ENCODE assay signal across 19 cellular contexts in genomic region chrX:2846992-2847391, GRCh38. TPM values are rescaled to one million over a fixed set of nuclear protein-coding genes. Genes with fewer than 3 reads are reported as not detected.
DNase-seq lines count a peak whose midpoint lies in the region; ATAC-seq, FAIRE-seq and TF ChIP-seq lines count a peak whose summit lies in the region.
"Had no signal": no experiment of that assay in that cellular context is flagged by ENCODE, and none has a peak within 500 bp of the region (broad histone marks: within the 10 kb centered on the region; RNA-seq: fewer than 3 reads in every experiment).

No MANE protein-coding gene starts in this region.

- no peak overlapping the region for H3K9ac ChIP-seq in astrocyte (ENCODE audit: low read length)

- H3K9me3 Mint-ChIP-seq in astrocyte (ENCODE audit: unreplicated experiment), result no peaks in the 10 kb centered on the region
- H3K9me3 Mint-ChIP-seq: CD8-positive, alpha-beta T cell had no signal

- H3K9me3 ChIP-seq in astrocyte (ENCODE audit: insufficient read depth, low read depth, low read length) (no peaks in the 10 kb centered on the region), stomach (no peaks in the 10 kb centered on the region)
- H3K9me3 ChIP-seq: BE2C had no signal

- H3K27ac ChIP-seq in astrocyte (ENCODE audit: low read depth, low read length), result no peak overlapping the region
- H3K27ac ChIP-seq in stomach, result no peak overlapping the region
- H3K27ac ChIP-seq: C4-2B had no signal

- no peaks in the 10 kb centered on the region for H3K27me3 Mint-ChIP-seq in astrocyte (ENCODE audit: low read depth, unreplicated experiment)

- H3K4me3 Mint-ChIP-seq in astrocyte (ENCODE audit: unreplicated experiment), result no peak overlapping the region
- H3K4me3 Mint-ChIP-seq: CD8-positive, alpha-beta T cell; H9 had no signal

- TF ChIP-seq POLR2A in stomach (IDR thresholded peaks at IDR 0.05), result no peak

- H3K36me3 Mint-ChIP-seq in astrocyte (ENCODE audit: low read depth, unreplicated experiment), result peaks cover 2% of the 10 kb centered on the region
- H3K36me3 Mint-ChIP-seq: CD8-positive, alpha-beta T cell had no signal

- intact Hi-C loops in stomach (cut with DNase I; ENCODE audit: low total_unique reads), result no loop called here

- H3K4me2 ChIP-seq in astrocyte (ENCODE audit: low read length), result no peak overlapping the region

- H3K4me1 Mint-ChIP-seq in astrocyte (ENCODE audit: low read depth, unreplicated experiment), result peaks cover 19% of the 10 kb centered on the region

- TF ChIP-seq CTCF in LNCaP clone FGC (IDR thresholded peaks at IDR 0.05; ENCODE audit: control insufficient read depth, extremely low read depth, insufficient read depth), result no peak
- no peak for TF ChIP-seq CTCF in astrocyte (IDR thresholded peaks at IDR 0.05; ENCODE audit: insufficient read depth, low read depth, low read length)
- no peak for TF ChIP-seq CTCF in stomach (IDR thresholded peaks at IDR 0.05)

- H3K79me2 ChIP-seq in astrocyte (ENCODE audit: insufficient read depth, low read length), result no peaks in the 10 kb centered on the region

- no peaks in the 10 kb centered on the region for H3K27me3 ChIP-seq in astrocyte (ENCODE audit: insufficient read depth, low read length)
- H3K27me3 ChIP-seq in stomach, result no peaks in the 10 kb centered on the region
- H3K27me3 ChIP-seq: BE2C had no signal

- peaks cover 9% of the 10 kb centered on the region for H3K4me1 ChIP-seq in astrocyte (ENCODE audit: insufficient read depth, low read length)
- no peaks in the 10 kb centered on the region for H3K4me1 ChIP-seq in stomach
- H3K4me1 ChIP-seq: BE2C had no signal

- H2AFZ ChIP-seq in astrocyte (ENCODE audit: low read depth, low read length), result no peak overlapping the region

- H4K20me1 ChIP-seq in astrocyte (ENCODE audit: insufficient read depth, low read length), result no peaks in the 10 kb centered on the region

- H3K36me3 ChIP-seq in astrocyte (ENCODE audit: insufficient read depth, low read length) (no peaks in the 10 kb centered on the region), stomach (peaks cover 0 to 9% (median 0%) of the 10 kb centered on the region in 4 donors)
- H3K36me3 ChIP-seq: BE2C had no signal

- peak; percentile 57 for ATAC-seq in esophagus mucosa
- no peak for ATAC-seq in GM18520 (IDR thresholded peaks at IDR 0.05; ENCODE audit: unreplicated experiment)
- ATAC-seq: CD8-positive, alpha-beta T cell; GM12878 had no signal

- no peak overlapping the region for H3K27ac Mint-ChIP-seq in astrocyte (ENCODE audit: unreplicated experiment)
- H3K27ac Mint-ChIP-seq: CD8-positive, alpha-beta T cell had no signal

- H3K4me3 ChIP-seq in LNCaP clone FGC (ENCODE audit: low read depth, low read length) (no peak overlapping the region), astrocyte (ENCODE audit: insufficient read depth, low read depth, low read length) (no peak overlapping the region), stomach (no peak overlapping the region)
- H3K4me3 ChIP-seq: GM12878 had no signal

- peak; percentile 76 for FAIRE-seq in astrocyte (lab: Jason Lieb, UNC)
- FAIRE-seq: A204.1, D721Med, GM12878 had no signal

- TF ChIP-seq EP300 in stomach (IDR thresholded peaks at IDR 0.05), result no peak

- DNase-seq in LNCaP clone FGC (ENCODE audit: low read depth), result peak; percentile 17
- DNase-seq in astrocyte (ENCODE audit: low read depth), result no peak
- no peak for DNase-seq in HCEC 1CT
- no peak for DNase-seq in DMS153 (lab: John Stamatoyannopoulos, UW)
- no peak for DNase-seq in stomach
- DNase-seq: BE2C; CD8-positive, alpha-beta T cell; COR-L47; GOT3; H9; IMR-90 had no signal

RNA-seq across cellular contexts. Expression of gene GYG2, which starts 18.3 kb away (rescaled TPM):
- total RNA-seq in astrocyte, result 15.5 and 16.3 TPM in 2 replicates
- total RNA-seq in esophagus mucosa, result 0.52 TPM
- 1 to 10 TPM; 5.3 to 6.2 (median 5.8) TPM for total RNA-seq in stomach
- 1 to 10 TPM; 2.2 to 5.7 (median 5.1) TPM for polyA plus RNA-seq in stomach
- total RNA-seq: CD8-positive, alpha-beta T cell; Daoy; GM12878; HT-29 had no signal
